ENCODE assay signal across 1 cellular context in genomic region chr2:121334581-121335293, GRCh38.
TF ChIP-seq lines count a peak whose summit lies in the region.

No MANE protein-coding gene starts in this region.

TF ChIP-seq in HepG2, 621 proteins besides CTCF, POLR2A, EP300 and RAD21 (continued from another document and continues in another):
- TF ChIP-seq RXRA (CRISPR knock-in tag; IDR thresholded peaks at IDR 0.05) (peak; percentile 8; the same call in 1 of the 2 replicates), ZNF772 (CRISPR knock-in tag; IDR thresholded peaks at IDR 0.05) (no peak), ZNF136 (CRISPR knock-in tag; IDR thresholded peaks at IDR 0.05; ENCODE audit: low read depth) (no peak), CCAR2 (optimal IDR thresholded peaks at IDR 0.05; ENCODE audit: low read depth, low read length) (no peak), ZFP62 (CRISPR knock-in tag; IDR thresholded peaks at IDR 0.05) (no peak), ZSCAN9 (CRISPR knock-in tag; IDR thresholded peaks at IDR 0.05; ENCODE audit: borderline replicate concordance) (no peak), FOXK2 (IDR thresholded peaks at IDR 0.05) (no peak), CEBPZ (IDR thresholded peaks at IDR 0.05; ENCODE audit: low read length) (no peak), ZC3H13 (CRISPR knock-in tag; IDR thresholded peaks at IDR 0.05) (no peak), ZNF354B (CRISPR knock-in tag; IDR thresholded peaks at IDR 0.05) (no peak), ZNF318 (CRISPR knock-in tag; IDR thresholded peaks at IDR 0.05) (no peak), PAXIP1 (CRISPR knock-in tag; conservative IDR thresholded peaks at IDR 0.05) (peak; percentile 62), ZNF792 (CRISPR knock-in tag; IDR thresholded peaks at IDR 0.05) (no peak), ZNF331 (CRISPR knock-in tag; IDR thresholded peaks at IDR 0.05) (no peak), RFXANK (CRISPR knock-in tag; IDR thresholded peaks at IDR 0.05) (no peak), SMC3 (IDR thresholded peaks at IDR 0.05; ENCODE audit: low read length) (no peak), UBTF (CRISPR knock-in tag; IDR thresholded peaks at IDR 0.05) (peak; percentile 36; the same call in 1 of the 2 replicates), TEAD3 (CRISPR knock-in tag; optimal IDR thresholded peaks at IDR 0.05; ENCODE audit: borderline replicate concordance) (peak; percentile 35), ARID5B (CRISPR knock-in tag; IDR thresholded peaks at IDR 0.05) (0 out of 2 replicates have a peak, but pooled peaks have one; percentile 17), ZNF629 (CRISPR knock-in tag; conservative IDR thresholded peaks at IDR 0.05) (peak; percentile 56), ZNF615 (CRISPR knock-in tag; IDR thresholded peaks at IDR 0.05; ENCODE audit: borderline replicate concordance) (no peak), ZNF558 (CRISPR knock-in tag; IDR thresholded peaks at IDR 0.05; ENCODE audit: borderline replicate concordance) (no peak), ZNF350 (CRISPR knock-in tag; IDR thresholded peaks at IDR 0.05; ENCODE audit: borderline replicate concordance, low read depth) (peak; percentile 5; the same call in 1 of the 2 replicates), SP5 (CRISPR knock-in tag; IDR thresholded peaks at IDR 0.05; ENCODE audit: borderline replicate concordance, low read depth) (no peak), MTA1 (CRISPR knock-in tag; IDR thresholded peaks at IDR 0.05; ENCODE audit: borderline replicate concordance) (0 out of 2 replicates have a peak, but pooled peaks have one; percentile 15), ZNF768 (CRISPR knock-in tag; IDR thresholded peaks at IDR 0.05) (peak; percentile 14; the same call in 1 of the 2 replicates), ZNF343 (CRISPR knock-in tag; IDR thresholded peaks at IDR 0.05) (peak; percentile 78; the same call in 1 of the 2 replicates), HNF4A (CRISPR knock-in tag; IDR thresholded peaks at IDR 0.05) (peak; percentile 58)
- TF ChIP-seq, protein P1, sequence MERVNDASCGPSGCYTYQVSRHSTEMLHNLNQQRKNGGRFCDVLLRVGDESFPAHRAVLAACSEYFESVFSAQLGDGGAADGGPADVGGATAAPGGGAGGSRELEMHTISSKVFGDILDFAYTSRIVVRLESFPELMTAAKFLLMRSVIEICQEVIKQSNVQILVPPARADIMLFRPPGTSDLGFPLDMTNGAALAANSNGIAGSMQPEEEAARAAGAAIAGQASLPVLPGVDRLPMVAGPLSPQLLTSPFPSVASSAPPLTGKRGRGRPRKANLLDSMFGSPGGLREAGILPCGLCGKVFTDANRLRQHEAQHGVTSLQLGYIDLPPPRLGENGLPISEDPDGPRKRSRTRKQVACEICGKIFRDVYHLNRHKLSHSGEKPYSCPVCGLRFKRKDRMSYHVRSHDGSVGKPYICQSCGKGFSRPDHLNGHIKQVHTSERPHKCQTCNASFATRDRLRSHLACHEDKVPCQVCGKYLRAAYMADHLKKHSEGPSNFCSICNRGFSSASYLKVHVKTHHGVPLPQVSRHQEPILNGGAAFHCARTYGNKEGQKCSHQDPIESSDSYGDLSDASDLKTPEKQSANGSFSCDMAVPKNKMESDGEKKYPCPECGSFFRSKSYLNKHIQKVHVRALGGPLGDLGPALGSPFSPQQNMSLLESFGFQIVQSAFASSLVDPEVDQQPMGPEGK (CRISPR knock-in tag; IDR thresholded peaks at IDR 0.05) = 0 out of 2 replicates have a peak, but pooled peaks have one; percentile 6
- TF ChIP-seq, protein P2, sequence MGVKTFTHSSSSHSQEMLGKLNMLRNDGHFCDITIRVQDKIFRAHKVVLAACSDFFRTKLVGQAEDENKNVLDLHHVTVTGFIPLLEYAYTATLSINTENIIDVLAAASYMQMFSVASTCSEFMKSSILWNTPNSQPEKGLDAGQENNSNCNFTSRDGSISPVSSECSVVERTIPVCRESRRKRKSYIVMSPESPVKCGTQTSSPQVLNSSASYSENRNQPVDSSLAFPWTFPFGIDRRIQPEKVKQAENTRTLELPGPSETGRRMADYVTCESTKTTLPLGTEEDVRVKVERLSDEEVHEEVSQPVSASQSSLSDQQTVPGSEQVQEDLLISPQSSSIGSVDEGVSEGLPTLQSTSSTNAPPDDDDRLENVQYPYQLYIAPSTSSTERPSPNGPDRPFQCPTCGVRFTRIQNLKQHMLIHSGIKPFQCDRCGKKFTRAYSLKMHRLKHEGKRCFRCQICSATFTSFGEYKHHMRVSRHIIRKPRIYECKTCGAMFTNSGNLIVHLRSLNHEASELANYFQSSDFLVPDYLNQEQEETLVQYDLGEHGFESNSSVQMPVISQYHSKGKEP (CRISPR knock-in tag; IDR thresholded peaks at IDR 0.05) = no peak
